Comparison of ENCODE assay signal across 2 cellular contexts in the genomic region with DNA sequence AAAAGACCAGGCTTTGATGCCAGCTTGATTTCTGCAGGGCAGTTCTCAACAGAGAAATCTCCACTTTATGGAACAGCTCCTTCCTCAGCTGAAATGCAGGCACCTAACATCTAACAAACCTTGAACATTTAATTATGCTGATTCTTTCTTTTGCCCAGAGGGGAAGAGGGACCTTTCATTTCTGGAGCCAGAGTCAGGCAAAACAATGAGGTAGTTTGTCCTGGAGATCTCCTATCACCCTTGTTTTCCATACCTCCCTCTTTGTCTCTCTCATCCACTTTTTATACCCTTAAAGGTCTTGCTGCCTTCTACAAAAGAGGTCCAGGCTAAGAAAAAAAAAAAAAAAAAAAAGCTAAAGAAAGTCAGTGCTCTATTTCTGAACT.
TF ChIP-seq lines count a peak whose summit lies in the region.

No MANE protein-coding gene starts in this region.

TF ChIP-seq in IMR-90, 13 proteins besides CTCF, POLR2A, EP300 and RAD21:
- TF ChIP-seq SMC3 (IDR thresholded peaks at IDR 0.05; ENCODE audit: low read depth, low read length) (no peak), CHD1 (IDR thresholded peaks at IDR 0.05; ENCODE audit: low read depth, low read length) (no peak), RCOR1 (IDR thresholded peaks at IDR 0.05; ENCODE audit: insufficient replicate concordance, low read length) (no peak), USF2 (IDR thresholded peaks at IDR 0.05; ENCODE audit: low read depth, low read length) (no peak), BHLHE40 (IDR thresholded peaks at IDR 0.05; ENCODE audit: low read depth, low read length) (no peak), RFX5 (IDR thresholded peaks at IDR 0.05; ENCODE audit: low read depth, low read length) (no peak), ELK1 (IDR thresholded peaks at IDR 0.05; ENCODE audit: borderline replicate concordance, low read depth, low read length) (no peak), MAZ (IDR thresholded peaks at IDR 0.05; ENCODE audit: borderline replicate concordance, low read depth, low read length) (no peak), CEBPB (IDR thresholded peaks at IDR 0.05; ENCODE audit: low read depth, low read length) (no peak), FOS (IDR thresholded peaks at IDR 0.05; ENCODE audit: low read depth, low read length) (no peak), NFE2L2 (IDR thresholded peaks at IDR 0.05; ENCODE audit: low read depth, low read length) (no peak), MXI1 (IDR thresholded peaks at IDR 0.05; ENCODE audit: borderline replicate concordance, low read depth, low read length) (no peak), MAFK (IDR thresholded peaks at IDR 0.05; ENCODE audit: low read depth, low read length) (no peak)

TF ChIP-seq in GM12878, 131 proteins besides CTCF, POLR2A, EP300 and RAD21:
- TF ChIP-seq YBX1 (IDR thresholded peaks at IDR 0.05), result no peak
- no peak for TF ChIP-seq MEF2A (IDR thresholded peaks at IDR 0.05; ENCODE audit: insufficient read depth, low read depth, low read length)
- no peak for TF ChIP-seq ZBED1 (IDR thresholded peaks at IDR 0.05; ENCODE audit: borderline replicate concordance)
- no peak for TF ChIP-seq NFXL1 (IDR thresholded peaks at IDR 0.05; ENCODE audit: borderline replicate concordance)
- no peak for TF ChIP-seq SUZ12 (IDR thresholded peaks at IDR 0.05; ENCODE audit: unreplicated experiment)
- no peak for TF ChIP-seq SKIL (IDR thresholded peaks at IDR 0.05; ENCODE audit: low read depth, poor library complexity, severe bottlenecking)
- TF ChIP-seq HDGF (IDR thresholded peaks at IDR 0.05), result no peak
- no peak for TF ChIP-seq ZZZ3 (IDR thresholded peaks at IDR 0.05; ENCODE audit: control insufficient read depth, insufficient read length, low read depth)
- TF ChIP-seq CREB1 (IDR thresholded peaks at IDR 0.05; ENCODE audit: low read depth), result no peak
- TF ChIP-seq USF1 (IDR thresholded peaks at IDR 0.05; ENCODE audit: borderline replicate concordance, extremely low read length, insufficient read depth, low read depth, low read length), result no peak
- TF ChIP-seq, protein P1, sequence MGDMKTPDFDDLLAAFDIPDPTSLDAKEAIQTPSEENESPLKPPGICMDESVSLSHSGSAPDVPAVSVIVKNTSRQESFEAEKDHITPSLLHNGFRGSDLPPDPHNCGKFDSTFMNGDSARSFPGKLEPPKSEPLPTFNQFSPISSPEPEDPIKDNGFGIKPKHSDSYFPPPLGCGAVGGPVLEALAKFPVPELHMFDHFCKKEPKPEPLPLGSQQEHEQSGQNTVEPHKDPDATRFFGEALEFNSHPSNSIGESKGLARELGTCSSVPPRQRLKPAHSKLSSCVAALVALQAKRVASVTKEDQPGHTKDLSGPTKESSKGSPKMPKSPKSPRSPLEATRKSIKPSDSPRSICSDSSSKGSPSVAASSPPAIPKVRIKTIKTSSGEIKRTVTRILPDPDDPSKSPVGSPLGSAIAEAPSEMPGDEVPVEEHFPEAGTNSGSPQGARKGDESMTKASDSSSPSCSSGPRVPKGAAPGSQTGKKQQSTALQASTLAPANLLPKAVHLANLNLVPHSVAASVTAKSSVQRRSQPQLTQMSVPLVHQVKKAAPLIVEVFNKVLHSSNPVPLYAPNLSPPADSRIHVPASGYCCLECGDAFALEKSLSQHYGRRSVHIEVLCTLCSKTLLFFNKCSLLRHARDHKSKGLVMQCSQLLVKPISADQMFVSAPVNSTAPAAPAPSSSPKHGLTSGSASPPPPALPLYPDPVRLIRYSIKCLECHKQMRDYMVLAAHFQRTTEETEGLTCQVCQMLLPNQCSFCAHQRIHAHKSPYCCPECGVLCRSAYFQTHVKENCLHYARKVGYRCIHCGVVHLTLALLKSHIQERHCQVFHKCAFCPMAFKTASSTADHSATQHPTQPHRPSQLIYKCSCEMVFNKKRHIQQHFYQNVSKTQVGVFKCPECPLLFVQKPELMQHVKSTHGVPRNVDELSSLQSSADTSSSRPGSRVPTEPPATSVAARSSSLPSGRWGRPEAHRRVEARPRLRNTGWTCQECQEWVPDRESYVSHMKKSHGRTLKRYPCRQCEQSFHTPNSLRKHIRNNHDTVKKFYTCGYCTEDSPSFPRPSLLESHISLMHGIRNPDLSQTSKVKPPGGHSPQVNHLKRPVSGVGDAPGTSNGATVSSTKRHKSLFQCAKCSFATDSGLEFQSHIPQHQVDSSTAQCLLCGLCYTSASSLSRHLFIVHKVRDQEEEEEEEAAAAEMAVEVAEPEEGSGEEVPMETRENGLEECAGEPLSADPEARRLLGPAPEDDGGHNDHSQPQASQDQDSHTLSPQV (IDR thresholded peaks at IDR 0.05), result no peak
- no peak for TF ChIP-seq ETV6 (conservative IDR thresholded peaks at IDR 0.05 in 1 of 2, IDR thresholded peaks at IDR 0.05 in 1 of 2; ENCODE audit: borderline replicate concordance in 1 of 2, low read depth in 1 of 2)
- TF ChIP-seq BMI1 (IDR thresholded peaks at IDR 0.05; ENCODE audit: borderline replicate concordance), result no peak
- TF ChIP-seq ZNF274 (IDR thresholded peaks at IDR 0.05; ENCODE audit: insufficient read depth, insufficient read length), result no peak
- TF ChIP-seq ATF7 (IDR thresholded peaks at IDR 0.05; ENCODE audit: low read depth), result no peak
- TF ChIP-seq, protein P2, sequence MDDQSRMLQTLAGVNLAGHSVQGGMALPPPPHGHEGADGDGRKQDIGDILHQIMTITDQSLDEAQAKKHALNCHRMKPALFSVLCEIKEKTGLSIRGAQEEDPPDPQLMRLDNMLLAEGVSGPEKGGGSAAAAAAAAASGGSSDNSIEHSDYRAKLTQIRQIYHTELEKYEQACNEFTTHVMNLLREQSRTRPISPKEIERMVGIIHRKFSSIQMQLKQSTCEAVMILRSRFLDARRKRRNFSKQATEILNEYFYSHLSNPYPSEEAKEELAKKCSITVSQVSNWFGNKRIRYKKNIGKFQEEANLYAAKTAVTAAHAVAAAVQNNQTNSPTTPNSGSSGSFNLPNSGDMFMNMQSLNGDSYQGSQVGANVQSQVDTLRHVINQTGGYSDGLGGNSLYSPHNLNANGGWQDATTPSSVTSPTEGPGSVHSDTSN (IDR thresholded peaks at IDR 0.05; ENCODE audit: insufficient replicate concordance, low read depth, low read length), result no peak
